Comparison of ENCODE assay signal across 9 cellular contexts in genomic region chr17:17698869-17699351, GRCh38. TPM values are rescaled to one million over a fixed set of nuclear protein-coding genes. Genes with fewer than 3 reads are reported as not detected.
DNase-seq lines count a peak whose midpoint lies in the region; ATAC-seq, FAIRE-seq and TF ChIP-seq lines count a peak whose summit lies in the region.
"Had no signal": no experiment of that assay in that cellular context is flagged by ENCODE, and none has a peak within 500 bp of the region (broad histone marks: within the 10 kb centered on the region; RNA-seq: fewer than 3 reads in every experiment).

No MANE protein-coding gene starts in this region.

- peak overlapping the region; percentile 97 to 100 for H3K27ac ChIP-seq in right atrium auricular region
- no peak overlapping the region for H3K27ac ChIP-seq in K562 (ENCODE audit: extremely low read depth, low read depth, low read length)
- peak overlapping the region; percentile 90 for H3K27ac ChIP-seq in muscle layer of colon (ENCODE audit: low read depth, low read length)
- peak overlapping the region; percentile 36 for H3K27ac ChIP-seq in upper lobe of right lung
- no peak overlapping the region for H3K27ac ChIP-seq in MM.1S (ENCODE audit: low read length)
- H3K27ac ChIP-seq: foreskin keratinocyte had no signal

- peaks cover 0 to 94% of the 10 kb centered on the region in 2 donors for H3K4me1 ChIP-seq in right atrium auricular region
- H3K4me1 ChIP-seq in K562 (replicated peaks in 1 of 2; ENCODE audit: control insufficient read depth in 2 of 2, insufficient read depth in 2 of 2, low read length in 2 of 2), result peaks cover 13 to 44% of the 10 kb centered on the region in 2 experiments
- H3K4me1 ChIP-seq in muscle layer of colon (ENCODE audit: insufficient read depth, low read length), result peaks cover 84% of the 10 kb centered on the region
- H3K4me1 ChIP-seq in upper lobe of right lung, result peaks cover 52% of the 10 kb centered on the region
- H3K4me1 ChIP-seq in MM.1S (ENCODE audit: low read length), result peaks cover 4% of the 10 kb centered on the region

- H2AFZ ChIP-seq in K562 (ENCODE audit: low read depth, low read length), result no peak overlapping the region
- no peak overlapping the region for H2AFZ ChIP-seq in MM.1S (ENCODE audit: low read length)

- no peak for TF ChIP-seq CTCF in right atrium auricular region (IDR thresholded peaks at IDR 0.05)
- TF ChIP-seq CTCF in K562 (IDR thresholded peaks at IDR 0.05 in 2 of 3, conservative IDR thresholded peaks at IDR 0.05 in 1 of 3; ENCODE audit: insufficient read depth in 2 of 3, low read depth in 1 of 3, low read length in 3 of 3), result no peak
- TF ChIP-seq CTCF in upper lobe of right lung (IDR thresholded peaks at IDR 0.05), result no peak
- TF ChIP-seq CTCF in MM.1S (IDR thresholded peaks at IDR 0.05; ENCODE audit: low read length), result no peak

- DNase-seq in right atrium auricular region (ENCODE audit: low spot score) (no peak), cardiac septum (ENCODE audit: low spot score) (no peak), K562 (ENCODE audit: extremely low read depth in 1 of 4, low spot score in 3 of 4) (no peak), upper lobe of right lung (no peak), iPS-NIHi7 (ENCODE audit: extremely low spot score) (no peak), MM.1S (no peak)
- DNase-seq: foreskin keratinocyte had no signal

- 0 out of 2 replicates have a peak, but pooled peaks cover 1% of the 10 kb centered on the region for H3F3A ChIP-seq in MM.1S (ENCODE audit: insufficient read depth, low read length)

- H3K9me3 ChIP-seq in right atrium auricular region (no peaks in the 10 kb centered on the region), K562 (replicated peaks; ENCODE audit: control insufficient read depth, insufficient read depth, low read depth, low read length) (no peaks in the 10 kb centered on the region), muscle layer of colon (ENCODE audit: low read length) (no peaks in the 10 kb centered on the region), upper lobe of right lung (no peaks in the 10 kb centered on the region), MM.1S (replicated peaks; ENCODE audit: insufficient read depth, low read length) (no peaks in the 10 kb centered on the region)

- no TSS peak for BruUV-seq in K562 (replicated peaks; lab: Mats Ljungman, UMichigan)

- H3K4me2 ChIP-seq in K562 (ENCODE audit: insufficient read depth, low read length) (no peak overlapping the region), MM.1S (ENCODE audit: low read depth, low read length) (no peak overlapping the region)

- H3K79me2 ChIP-seq in K562 (ENCODE audit: control insufficient read depth, insufficient read depth, low read length) (peaks cover 90% of the 10 kb centered on the region), MM.1S (ENCODE audit: low read length) (peaks cover 93% of the 10 kb centered on the region)

- no peaks in the 10 kb centered on the region for H3K9me2 ChIP-seq in MM.1S (replicated peaks; ENCODE audit: insufficient read depth, low read length)

- TF ChIP-seq EP300 in K562 (IDR thresholded peaks at IDR 0.05; ENCODE audit: low read length), result no peak

- no peak for TF ChIP-seq POLR2A in K562 (conservative IDR thresholded peaks at IDR 0.05)

- in situ Hi-C loops in K562 (cut with MboI), result no loop called here

- WGBS in K562 (ENCODE audit: insufficient coverage, low coverage, missing lambda C conversion rate), result 60% methylated on average over 5 of the region's 8 CpGs

- TF ChIP-seq RAD21 in K562 (CRISPR knock-in tag; conservative IDR thresholded peaks at IDR 0.05 in 1 of 2, IDR thresholded peaks at IDR 0.05 in 1 of 2), result no peak

- H3K9ac ChIP-seq in K562 (ENCODE audit: insufficient read depth in 1 of 2, low read depth in 2 of 2, low read length in 2 of 2) (no peak overlapping the region; a peak in 1 of 4 replicates), muscle layer of colon (ENCODE audit: low read length) (peak overlapping the region; percentile 66), MM.1S (ENCODE audit: low read length) (no peak overlapping the region)

- H4K20me1 ChIP-seq in K562 (replicated peaks; ENCODE audit: control insufficient read depth, insufficient read depth, low read length) (peaks cover 16% of the 10 kb centered on the region; the same call in 1 of the 2 replicates), MM.1S (ENCODE audit: insufficient read depth, low read length) (no peaks in the 10 kb centered on the region; the same call in 1 of the 2 replicates)

- FAIRE-seq in K562 (lab: Jason Lieb, UNC), result no peak

- H3K36me3 ChIP-seq in right atrium auricular region (no peaks in the 10 kb centered on the region), K562 (ENCODE audit: control insufficient read depth, insufficient read depth, low read length) (no peaks in the 10 kb centered on the region; the same call in 2 of the 3 replicates), muscle layer of colon (ENCODE audit: insufficient read depth, low read length) (no peaks in the 10 kb centered on the region), upper lobe of right lung (no peaks in the 10 kb centered on the region), MM.1S (replicated peaks; ENCODE audit: insufficient read depth, low read length) (no peaks in the 10 kb centered on the region)

- POLR2A ChIA-PET in K562 (lab: Yijun Ruan, JAX), result no interaction called here

- H3K27me3 ChIP-seq in right atrium auricular region (no peaks in the 10 kb centered on the region), K562 (ENCODE audit: control insufficient read depth in 2 of 2, insufficient read depth in 2 of 2, low read length in 2 of 2) (no peaks in the 10 kb centered on the region), muscle layer of colon (ENCODE audit: control insufficient read depth in 1 of 2, insufficient read depth in 2 of 2, low read length in 2 of 2) (no peaks in the 10 kb centered on the region), upper lobe of right lung (no peaks in the 10 kb centered on the region), MM.1S (replicated peaks; ENCODE audit: insufficient read depth, low read length) (no peaks in the 10 kb centered on the region)
- H3K27me3 ChIP-seq: foreskin keratinocyte had no signal

- H3K4me3 ChIP-seq in right atrium auricular region (no peak overlapping the region), K562 (no peak overlapping the region), muscle layer of colon (ENCODE audit: low read depth in 1 of 2, low read length in 2 of 2) (no peak overlapping the region), upper lobe of right lung (no peak overlapping the region), MM.1S (ENCODE audit: low read length) (no peak overlapping the region)

- CTCF ChIA-PET in K562 (lab: Yijun Ruan, JAX; ENCODE audit: low intra/inter-chr PET ratio), result no interaction called here

- no peak for ATAC-seq in K562
- ATAC-seq in upper lobe of right lung, result peak; percentile 7
- no peak for ATAC-seq in HG03354 (IDR thresholded peaks at IDR 0.05; ENCODE audit: poor library complexity, severe bottlenecking, unreplicated experiment)
- ATAC-seq: foreskin keratinocyte had no signal

- intact Hi-C loops in cardiac septum (cut with DNase I), result no loop called here
- intact Hi-C loops in K562 (cut with micrococcal nuclease), result no loop called here
- intact Hi-C loops in upper lobe of right lung (cut with DNase I), result no loop called here

- peaks cover 2% of the 10 kb centered on the region for H3K9me1 ChIP-seq in K562 (ENCODE audit: control insufficient read depth, insufficient read depth, low read length)

TF ChIP-seq in K562, 482 proteins besides CTCF, POLR2A, EP300 and RAD21:
- no peak for TF ChIP-seq ZSCAN29 (IDR thresholded peaks at IDR 0.05)
- peak; percentile 58 for TF ChIP-seq ZFP36 (IDR thresholded peaks at IDR 0.05; ENCODE audit: low read depth, low read length, partially characterized antibody)
- TF ChIP-seq MEIS2 (IDR thresholded peaks at IDR 0.05; ENCODE audit: partially characterized antibody), result peak; percentile 39
- TF ChIP-seq CXXC5 (CRISPR knock-in tag; IDR thresholded peaks at IDR 0.05), result no peak

RNA-seq across cellular contexts. Expression of gene RAI1, which starts 17.7 kb away (rescaled TPM):
- 10 to 100 TPM; 23.8 to 24.9 TPM for total RNA-seq in right atrium auricular region
- total RNA-seq in cardiac septum, result 28.8 TPM
- total RNA-seq in K562 (2011; cell fraction: chromatin; rRNA removed; ENCODE audit: low replicate concordance), result 33.0 and 41.0 TPM in 2 replicates
- total RNA-seq in K562 (2011; cell fraction: nucleolus; rRNA removed), result 18.6 and 19.2 TPM in 2 replicates
- total RNA-seq in K562 (2011; cell fraction: nucleoplasm; rRNA removed), result 22.3 and 33.5 TPM in 2 replicates
- total RNA-seq in K562 (2014; rRNA removed), result 5.5 and 10.0 TPM in 2 replicates
- 5.1 and 5.5 TPM in 2 replicates for total RNA-seq in K562 (2014; rRNA removed; fragmentation: Illumina TruSeq; extraction: Trizol)
- total RNA-seq in K562 (2015; rRNA removed; fragmentation: Illumina TruSeq; extraction: Trizol), result 6.6 and 6.8 TPM in 2 replicates
- 19.9 and 20.4 TPM in 2 replicates for total RNA-seq in K562 (2021)
- polyA plus RNA-seq in K562 (2011; rRNA removed), result 3.7 and 3.8 TPM in 2 replicates
- 2.2 and 3.1 TPM in 2 replicates for polyA plus RNA-seq in K562 (2011; cell fraction: cytosol; rRNA removed)
- 7.1 and 11.1 TPM in 2 replicates for polyA plus RNA-seq in K562 (2011; cell fraction: nucleus; rRNA removed)
- 8.0 and 9.8 TPM in 2 replicates for polyA plus RNA-seq in K562 (2012)
- polyA plus RNA-seq in K562 (2014; fragmentation: Illumina TruSeq; extraction: Trizol), result 6.6 and 8.6 TPM in 2 replicates
- polyA plus RNA-seq in K562 (2014; fragmentation: Nextera tagmentation; extraction: Ambion mirVana), result 1 to 10 TPM in 1 of 2 experiments, under 1 TPM in 1; 0.68 to 1.5 TPM
- 10.0 and 11.9 TPM in 2 replicates for polyA plus RNA-seq in K562 (2014; rRNA removed)
- polyA minus RNA-seq in K562 (2011; rRNA and poly(A)+ RNA removed), result 2.4 and 3.1 TPM in 2 replicates
- polyA minus RNA-seq in K562 (2011; cell fraction: cytosol; rRNA and poly(A)+ RNA removed), result 5.2 and 6.3 TPM in 2 replicates
- 3.5 and 4.8 TPM in 2 replicates for polyA minus RNA-seq in K562 (2011; cell fraction: nucleus; rRNA and poly(A)+ RNA removed)
- 38.1 TPM for total RNA-seq in upper lobe of right lung

Comparison
In these comparisons a context has a peak if more than half of its experiments do, and no peak if none do; other contexts are left out.
1. H3K27ac ChIP-seq: peak in right atrium auricular region (2 of 2), muscle layer of colon (single experiment) and upper lobe of right lung (single experiment); none in K562 (single experiment) and MM.1S (single experiment).